In the genomic region with DNA sequence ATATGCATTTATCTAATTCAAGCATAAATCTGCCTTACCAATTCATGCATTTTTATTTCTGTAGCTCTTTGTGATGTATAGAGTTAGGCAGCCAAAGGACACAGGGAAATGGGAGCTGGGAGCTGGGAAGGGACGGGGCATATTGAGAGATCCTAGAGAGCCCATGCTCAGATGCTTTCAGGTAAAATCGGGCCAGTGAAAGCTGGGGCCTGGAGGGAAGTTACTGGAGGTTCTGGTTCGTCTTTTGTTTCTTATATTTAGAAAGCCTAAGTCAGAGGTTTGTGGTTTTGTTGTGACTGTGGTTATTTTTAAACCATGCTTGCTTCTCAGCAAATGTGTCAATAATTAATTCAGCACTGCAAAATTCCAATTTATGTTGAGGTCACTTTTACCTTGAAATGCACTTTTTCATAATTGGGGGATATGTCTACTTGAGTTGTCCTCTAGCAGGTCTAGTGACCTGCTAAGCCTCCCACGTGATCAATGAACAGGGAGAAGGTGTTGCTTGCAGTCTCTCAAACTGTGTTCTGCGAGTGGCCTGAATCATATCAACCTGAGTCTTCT, we compare ENCODE assay signal across 9 cellular contexts. TPM values are rescaled to one million over a fixed set of nuclear protein-coding genes. Genes with fewer than 3 reads are reported as not detected.
DNase-seq lines count a peak whose midpoint lies in the region; ATAC-seq and TF ChIP-seq lines count a peak whose summit lies in the region.
"Had no signal": no experiment of that assay in that cellular context is flagged by ENCODE, and none has a peak within 500 bp of the region (broad histone marks: within the 10 kb centered on the region; RNA-seq: fewer than 3 reads in every experiment).

No MANE protein-coding gene starts in this region.

- POLR2A ChIA-PET in activated CD4-positive, alpha-beta T cell treated with anti-CD3 and anti-CD28 coated beads, Interleukin-2, amount 10 ng/mL, durations not matched to agents 7 days and 5 days (lab: Charles Lee), result interaction anchor here (0.7 to 2.4 kb wide), 4 partner anchors 25 to 60 kb away, joined by 3 to 13 read pairs (median 4); partner anchors contain the start of gene IFIT1

- CTCF ChIA-PET in activated CD4-positive, alpha-beta T cell treated with anti-CD3 and anti-CD28 coated beads, Interleukin-2, amount 10 ng/mL, durations not matched to agents 7 days and 5 days (lab: Charles Lee), result interaction anchor here (0.9 to 1.1 kb wide), 2 partner anchors 37 to 75 kb away, joined by 3 to 6 read pairs; no protein-coding TSS in a partner anchor

- TF ChIP-seq EP300 in ovary (IDR thresholded peaks at IDR 0.05), result no peak

- H3K4me1 Mint-ChIP-seq in activated CD4-positive, alpha-beta T cell treated with anti-CD3 and anti-CD28 coated beads, Interleukin-2, amount 10 ng/mL, durations not matched to agents 7 days and 5 days, result peaks cover 90% of the 10 kb centered on the region
- peaks cover 37 to 68% of the 10 kb centered on the region in 2 donors for H3K4me1 Mint-ChIP-seq in effector memory CD8-positive, alpha-beta T cell (ENCODE audit: low read depth in 2 of 2)

- 12 to 20% (median 13%) methylated on average over 5 of the region's 5 CpGs for WGBS in ovary, 3 donors

- peak overlapping the region; percentile 92 for H3K27ac Mint-ChIP-seq in activated CD4-positive, alpha-beta T cell treated with anti-CD3 and anti-CD28 coated beads, Interleukin-2, amount 10 ng/mL, durations not matched to agents 7 days and 5 days
- peak overlapping the region; percentile 96 for H3K27ac Mint-ChIP-seq in effector memory CD8-positive, alpha-beta T cell

- peak overlapping the region; percentile 82 for H3K4me3 Mint-ChIP-seq in activated CD4-positive, alpha-beta T cell treated with anti-CD3 and anti-CD28 coated beads, Interleukin-2, amount 10 ng/mL, durations not matched to agents 7 days and 5 days
- H3K4me3 Mint-ChIP-seq in effector memory CD8-positive, alpha-beta T cell, result peak overlapping the region; percentile 83 to 88

- intact Hi-C loops in ovary (cut with DNase I), result no loop called here

- H3K27me3 Mint-ChIP-seq in activated CD4-positive, alpha-beta T cell treated with anti-CD3 and anti-CD28 coated beads, Interleukin-2, amount 10 ng/mL, durations not matched to agents 7 days and 5 days, result peaks cover 6% of the 10 kb centered on the region
- peaks cover 0 to 15% of the 10 kb centered on the region in 2 donors for H3K27me3 Mint-ChIP-seq in effector memory CD8-positive, alpha-beta T cell

- no peaks in the 10 kb centered on the region for H3K9me3 Mint-ChIP-seq in activated CD4-positive, alpha-beta T cell treated with anti-CD3 and anti-CD28 coated beads, Interleukin-2, amount 10 ng/mL, durations not matched to agents 7 days and 5 days
- H3K9me3 Mint-ChIP-seq in effector memory CD8-positive, alpha-beta T cell, result no peaks in the 10 kb centered on the region

- DNase-seq in activated CD4-positive, alpha-beta T cell treated with anti-CD3 and anti-CD28 coated beads, Interleukin-2, amount 10 ng/mL, durations not matched to agents 7 days and 5 days, result peak; percentile 20
- DNase-seq in activated CD4-positive, alpha-beta T cell treated with anti-CD3 and anti-CD28 coated beads for 48 hours, result no peak
- DNase-seq in NAMALWA (ENCODE audit: low spot score), result peak; percentile 52
- peak in 2 of 3 experiments; percentile 11 to 35 for DNase-seq in effector memory CD8-positive, alpha-beta T cell
- no peak for DNase-seq in ovary
- no peak for DNase-seq in middle frontal gyrus (ENCODE audit: extremely low spot score, low spot score)

- H3K4me1 ChIP-seq in ovary (ENCODE audit: insufficient read depth), result peaks cover 24% of the 10 kb centered on the region

- ATAC-seq in effector memory CD8-positive, alpha-beta T cell (replicated peaks), result peak; percentile 9
- ATAC-seq in HG03571 (IDR thresholded peaks at IDR 0.05; ENCODE audit: unreplicated experiment) (no peak), GM19023 (IDR thresholded peaks at IDR 0.05; ENCODE audit: unreplicated experiment) (no peak)

- H3K36me3 Mint-ChIP-seq in activated CD4-positive, alpha-beta T cell treated with anti-CD3 and anti-CD28 coated beads, Interleukin-2, amount 10 ng/mL, durations not matched to agents 7 days and 5 days (ENCODE audit: low read depth), result peaks cover 68% of the 10 kb centered on the region
- H3K36me3 Mint-ChIP-seq in effector memory CD8-positive, alpha-beta T cell (ENCODE audit: insufficient read depth), result peaks cover 35% of the 10 kb centered on the region

- H3K9me3 ChIP-seq in ovary, result no peaks in the 10 kb centered on the region

- peak overlapping the region; percentile 31 for H3K4me3 ChIP-seq in ovary

- no peak for TF ChIP-seq CTCF in ovary (IDR thresholded peaks at IDR 0.05)

- no peaks in the 10 kb centered on the region for H3K27me3 ChIP-seq in ovary

- no peak for TF ChIP-seq POLR2A in ovary (IDR thresholded peaks at IDR 0.05)

- H3K36me3 ChIP-seq in ovary, result no peaks in the 10 kb centered on the region

- peak overlapping the region in 1 of 2 donors; percentile 59 for H3K27ac ChIP-seq in ovary

RNA-seq across cellular contexts. Expression of gene IFIT3, which starts 5.0 kb away (rescaled TPM):
- total RNA-seq in activated CD4-positive, alpha-beta T cell treated with anti-CD3 and anti-CD28 coated beads, Interleukin-2, amount 10 ng/mL, durations not matched to agents 7 days and 5 days, result 10 to 100 TPM; 51.1 to 55.4 TPM
- total RNA-seq in ovary, result 10 to 100 TPM in 3 of 7 donors, 1 to 10 TPM in 4; 5.7 to 16.9 (median 9.9) TPM
- polyA plus RNA-seq in ovary, result 10 to 100 TPM; 22.7 to 31.5 TPM

RNA-seq across cellular contexts. Expression of gene IFIT2, which starts 31.0 kb away (rescaled TPM):
- 10 to 100 TPM in 1 of 2 experiments, 1 to 10 TPM in 1; 9.9 to 10.2 TPM for total RNA-seq in activated CD4-positive, alpha-beta T cell treated with anti-CD3 and anti-CD28 coated beads, Interleukin-2, amount 10 ng/mL, durations not matched to agents 7 days and 5 days
- 10 to 100 TPM in 1 of 7 donors, 1 to 10 TPM in 6; 2.1 to 10.0 (median 4.8) TPM for total RNA-seq in ovary
- polyA plus RNA-seq in ovary, result 10 to 100 TPM in 1 of 2 donors, 1 to 10 TPM in 1; 6.4 to 21.3 TPM

RNA-seq across cellular contexts. Expression of gene IFIT1B, which starts 45.1 kb away (rescaled TPM):
- not detected for total RNA-seq in activated CD4-positive, alpha-beta T cell treated with anti-CD3 and anti-CD28 coated beads, Interleukin-2, amount 10 ng/mL, durations not matched to agents 7 days and 5 days
- under 1 TPM in 1 of 7 donors, not detected in 6; 0.18 TPM for total RNA-seq in ovary
- not detected for polyA plus RNA-seq in ovary
- total RNA-seq: activated CD8-positive, alpha-beta memory T cell treated with anti-CD3 and anti-CD28 coated beads for 36 hours had no signal

RNA-seq across cellular contexts. Expression of gene IFIT1, which starts 59.6 kb away (rescaled TPM):
- total RNA-seq in activated CD4-positive, alpha-beta T cell treated with anti-CD3 and anti-CD28 coated beads, Interleukin-2, amount 10 ng/mL, durations not matched to agents 7 days and 5 days, result 10 to 100 TPM; 42.9 to 45.0 TPM
- 10 to 100 TPM in 4 of 7 donors, 1 to 10 TPM in 3; 6.4 to 20.4 (median 11.3) TPM for total RNA-seq in ovary
- polyA plus RNA-seq in ovary, result 10 to 100 TPM; 23.0 to 56.2 TPM

Comparison
In these comparisons a context has a peak if more than half of its experiments do, and no peak if none do; other contexts are left out.
1. DNase-seq: peak in activated CD4-positive, alpha-beta T cell treated with anti-CD3 and anti-CD28 coated beads, Interleukin-2, amount 10 ng/mL, durations not matched to agents 7 days and 5 days (single experiment), NAMALWA (single experiment) and effector memory CD8-positive, alpha-beta T cell (2 of 3); none in activated CD4-positive, alpha-beta T cell treated with anti-CD3 and anti-CD28 coated beads for 48 hours (single experiment), ovary (0 of 5) and middle frontal gyrus (single experiment).